In genomic region chr6:31814677-31815024, GRCh38 we compare ENCODE assay signal across 1 cellular context.
TF ChIP-seq lines count a peak whose summit lies in the region.

No MANE protein-coding gene starts in this region.

TF ChIP-seq in HepG2, 621 proteins besides CTCF, POLR2A, EP300 and RAD21 (continues in another document):
- TF ChIP-seq ZNF713 (CRISPR knock-in tag; IDR thresholded peaks at IDR 0.05) (no peak), HNRNPH1 (optimal IDR thresholded peaks at IDR 0.05; ENCODE audit: low read depth, low read length) (no peak), PAF1 (CRISPR knock-in tag; IDR thresholded peaks at IDR 0.05) (no peak), RFXAP (CRISPR knock-in tag; IDR thresholded peaks at IDR 0.05; ENCODE audit: borderline replicate concordance) (no peak), ZNF549 (CRISPR knock-in tag; IDR thresholded peaks at IDR 0.05) (no peak), DNMT3B (CRISPR knock-in tag; conservative IDR thresholded peaks at IDR 0.05) (no peak), ZBTB20 (CRISPR knock-in tag; IDR thresholded peaks at IDR 0.05; ENCODE audit: borderline replicate concordance, low read depth) (no peak), NR2F1 (CRISPR knock-in tag; IDR thresholded peaks at IDR 0.05) (no peak), KMT2A (CRISPR knock-in tag; IDR thresholded peaks at IDR 0.05) (no peak), NFYC (CRISPR knock-in tag; IDR thresholded peaks at IDR 0.05) (no peak; the same call in 1 of the 2 replicates), JUNB (CRISPR knock-in tag; IDR thresholded peaks at IDR 0.05; ENCODE audit: borderline replicate concordance) (no peak), SPEN (CRISPR knock-in tag; IDR thresholded peaks at IDR 0.05; ENCODE audit: low read depth) (no peak), ZNF564 (CRISPR knock-in tag; IDR thresholded peaks at IDR 0.05) (no peak), ZNF672 (CRISPR knock-in tag; IDR thresholded peaks at IDR 0.05) (no peak), ZNF329 (CRISPR knock-in tag; IDR thresholded peaks at IDR 0.05; ENCODE audit: low read depth) (no peak), ZNF652 (CRISPR knock-in tag; IDR thresholded peaks at IDR 0.05; ENCODE audit: borderline replicate concordance, low read depth) (no peak), MZF1 (CRISPR knock-in tag; IDR thresholded peaks at IDR 0.05; ENCODE audit: borderline replicate concordance) (no peak), ZNF644 (CRISPR knock-in tag; IDR thresholded peaks at IDR 0.05; ENCODE audit: low read depth) (no peak), PBX3 (CRISPR knock-in tag; IDR thresholded peaks at IDR 0.05; ENCODE audit: borderline replicate concordance) (no peak), ZBTB37 (CRISPR knock-in tag; IDR thresholded peaks at IDR 0.05) (no peak), FOXP4 (CRISPR knock-in tag; IDR thresholded peaks at IDR 0.05) (0 out of 2 replicates have a peak, but pooled peaks have one; percentile 12), POLR2AphosphoS5 (IDR thresholded peaks at IDR 0.05; ENCODE audit: low read depth, low read length) (peak; percentile 58), ZNF382 (CRISPR knock-in tag; IDR thresholded peaks at IDR 0.05; ENCODE audit: borderline replicate concordance) (no peak), ARHGAP35 (CRISPR knock-in tag; IDR thresholded peaks at IDR 0.05; ENCODE audit: borderline replicate concordance) (no peak), MEF2D (CRISPR knock-in tag; IDR thresholded peaks at IDR 0.05) (no peak), BCL3 (CRISPR knock-in tag; IDR thresholded peaks at IDR 0.05) (no peak), NFYB (CRISPR knock-in tag; IDR thresholded peaks at IDR 0.05) (0 out of 2 replicates have a peak, but pooled peaks have one; percentile 18), MAZ (IDR thresholded peaks at IDR 0.05; ENCODE audit: borderline replicate concordance, low read depth, low read length) (peak; percentile 67; the same call in 1 of the 2 replicates), MAZ (CRISPR knock-in tag; IDR thresholded peaks at IDR 0.05; ENCODE audit: low read depth) (no peak), ZNF775 (CRISPR knock-in tag; IDR thresholded peaks at IDR 0.05; ENCODE audit: borderline replicate concordance) (no peak), CENPX (CRISPR knock-in tag; IDR thresholded peaks at IDR 0.05) (no peak), BORCS8-MEF2B (CRISPR knock-in tag; IDR thresholded peaks at IDR 0.05) (no peak), RXRB (CRISPR knock-in tag; IDR thresholded peaks at IDR 0.05; ENCODE audit: borderline replicate concordance) (peak; percentile 20; the same call in 1 of the 2 replicates)
- TF ChIP-seq, protein P1, sequence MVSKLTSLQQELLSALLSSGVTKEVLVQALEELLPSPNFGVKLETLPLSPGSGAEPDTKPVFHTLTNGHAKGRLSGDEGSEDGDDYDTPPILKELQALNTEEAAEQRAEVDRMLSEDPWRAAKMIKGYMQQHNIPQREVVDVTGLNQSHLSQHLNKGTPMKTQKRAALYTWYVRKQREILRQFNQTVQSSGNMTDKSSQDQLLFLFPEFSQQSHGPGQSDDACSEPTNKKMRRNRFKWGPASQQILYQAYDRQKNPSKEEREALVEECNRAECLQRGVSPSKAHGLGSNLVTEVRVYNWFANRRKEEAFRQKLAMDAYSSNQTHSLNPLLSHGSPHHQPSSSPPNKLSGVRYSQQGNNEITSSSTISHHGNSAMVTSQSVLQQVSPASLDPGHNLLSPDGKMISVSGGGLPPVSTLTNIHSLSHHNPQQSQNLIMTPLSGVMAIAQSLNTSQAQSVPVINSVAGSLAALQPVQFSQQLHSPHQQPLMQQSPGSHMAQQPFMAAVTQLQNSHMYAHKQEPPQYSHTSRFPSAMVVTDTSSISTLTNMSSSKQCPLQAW (CRISPR knock-in tag; IDR thresholded peaks at IDR 0.05), result no peak
- TF ChIP-seq, protein P2, sequence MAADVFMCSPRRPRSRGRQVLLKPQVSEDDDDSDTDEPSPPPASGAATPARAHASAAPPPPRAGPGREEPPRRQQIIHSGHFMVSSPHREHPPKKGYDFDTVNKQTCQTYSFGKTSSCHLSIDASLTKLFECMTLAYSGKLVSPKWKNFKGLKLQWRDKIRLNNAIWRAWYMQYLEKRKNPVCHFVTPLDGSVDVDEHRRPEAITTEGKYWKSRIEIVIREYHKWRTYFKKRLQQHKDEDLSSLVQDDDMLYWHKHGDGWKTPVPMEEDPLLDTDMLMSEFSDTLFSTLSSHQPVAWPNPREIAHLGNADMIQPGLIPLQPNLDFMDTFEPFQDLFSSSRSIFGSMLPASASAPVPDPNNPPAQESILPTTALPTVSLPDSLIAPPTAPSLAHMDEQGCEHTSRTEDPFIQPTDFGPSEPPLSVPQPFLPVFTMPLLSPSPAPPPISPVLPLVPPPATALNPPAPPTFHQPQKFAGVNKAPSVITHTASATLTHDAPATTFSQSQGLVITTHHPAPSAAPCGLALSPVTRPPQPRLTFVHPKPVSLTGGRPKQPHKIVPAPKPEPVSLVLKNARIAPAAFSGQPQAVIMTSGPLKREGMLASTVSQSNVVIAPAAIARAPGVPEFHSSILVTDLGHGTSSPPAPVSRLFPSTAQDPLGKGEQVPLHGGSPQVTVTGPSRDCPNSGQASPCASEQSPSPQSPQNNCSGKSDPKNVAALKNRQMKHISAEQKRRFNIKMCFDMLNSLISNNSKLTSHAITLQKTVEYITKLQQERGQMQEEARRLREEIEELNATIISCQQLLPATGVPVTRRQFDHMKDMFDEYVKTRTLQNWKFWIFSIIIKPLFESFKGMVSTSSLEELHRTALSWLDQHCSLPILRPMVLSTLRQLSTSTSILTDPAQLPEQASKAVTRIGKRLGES (CRISPR knock-in tag; IDR thresholded peaks at IDR 0.05; ENCODE audit: borderline replicate concordance), result no peak
- TF ChIP-seq, protein P3, sequence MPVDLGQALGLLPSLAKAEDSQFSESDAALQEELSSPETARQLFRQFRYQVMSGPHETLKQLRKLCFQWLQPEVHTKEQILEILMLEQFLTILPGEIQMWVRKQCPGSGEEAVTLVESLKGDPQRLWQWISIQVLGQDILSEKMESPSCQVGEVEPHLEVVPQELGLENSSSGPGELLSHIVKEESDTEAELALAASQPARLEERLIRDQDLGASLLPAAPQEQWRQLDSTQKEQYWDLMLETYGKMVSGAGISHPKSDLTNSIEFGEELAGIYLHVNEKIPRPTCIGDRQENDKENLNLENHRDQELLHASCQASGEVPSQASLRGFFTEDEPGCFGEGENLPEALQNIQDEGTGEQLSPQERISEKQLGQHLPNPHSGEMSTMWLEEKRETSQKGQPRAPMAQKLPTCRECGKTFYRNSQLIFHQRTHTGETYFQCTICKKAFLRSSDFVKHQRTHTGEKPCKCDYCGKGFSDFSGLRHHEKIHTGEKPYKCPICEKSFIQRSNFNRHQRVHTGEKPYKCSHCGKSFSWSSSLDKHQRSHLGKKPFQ (CRISPR knock-in tag; IDR thresholded peaks at IDR 0.05; ENCODE audit: insufficient replicate concordance), result no peak
- TF ChIP-seq, protein P4, sequence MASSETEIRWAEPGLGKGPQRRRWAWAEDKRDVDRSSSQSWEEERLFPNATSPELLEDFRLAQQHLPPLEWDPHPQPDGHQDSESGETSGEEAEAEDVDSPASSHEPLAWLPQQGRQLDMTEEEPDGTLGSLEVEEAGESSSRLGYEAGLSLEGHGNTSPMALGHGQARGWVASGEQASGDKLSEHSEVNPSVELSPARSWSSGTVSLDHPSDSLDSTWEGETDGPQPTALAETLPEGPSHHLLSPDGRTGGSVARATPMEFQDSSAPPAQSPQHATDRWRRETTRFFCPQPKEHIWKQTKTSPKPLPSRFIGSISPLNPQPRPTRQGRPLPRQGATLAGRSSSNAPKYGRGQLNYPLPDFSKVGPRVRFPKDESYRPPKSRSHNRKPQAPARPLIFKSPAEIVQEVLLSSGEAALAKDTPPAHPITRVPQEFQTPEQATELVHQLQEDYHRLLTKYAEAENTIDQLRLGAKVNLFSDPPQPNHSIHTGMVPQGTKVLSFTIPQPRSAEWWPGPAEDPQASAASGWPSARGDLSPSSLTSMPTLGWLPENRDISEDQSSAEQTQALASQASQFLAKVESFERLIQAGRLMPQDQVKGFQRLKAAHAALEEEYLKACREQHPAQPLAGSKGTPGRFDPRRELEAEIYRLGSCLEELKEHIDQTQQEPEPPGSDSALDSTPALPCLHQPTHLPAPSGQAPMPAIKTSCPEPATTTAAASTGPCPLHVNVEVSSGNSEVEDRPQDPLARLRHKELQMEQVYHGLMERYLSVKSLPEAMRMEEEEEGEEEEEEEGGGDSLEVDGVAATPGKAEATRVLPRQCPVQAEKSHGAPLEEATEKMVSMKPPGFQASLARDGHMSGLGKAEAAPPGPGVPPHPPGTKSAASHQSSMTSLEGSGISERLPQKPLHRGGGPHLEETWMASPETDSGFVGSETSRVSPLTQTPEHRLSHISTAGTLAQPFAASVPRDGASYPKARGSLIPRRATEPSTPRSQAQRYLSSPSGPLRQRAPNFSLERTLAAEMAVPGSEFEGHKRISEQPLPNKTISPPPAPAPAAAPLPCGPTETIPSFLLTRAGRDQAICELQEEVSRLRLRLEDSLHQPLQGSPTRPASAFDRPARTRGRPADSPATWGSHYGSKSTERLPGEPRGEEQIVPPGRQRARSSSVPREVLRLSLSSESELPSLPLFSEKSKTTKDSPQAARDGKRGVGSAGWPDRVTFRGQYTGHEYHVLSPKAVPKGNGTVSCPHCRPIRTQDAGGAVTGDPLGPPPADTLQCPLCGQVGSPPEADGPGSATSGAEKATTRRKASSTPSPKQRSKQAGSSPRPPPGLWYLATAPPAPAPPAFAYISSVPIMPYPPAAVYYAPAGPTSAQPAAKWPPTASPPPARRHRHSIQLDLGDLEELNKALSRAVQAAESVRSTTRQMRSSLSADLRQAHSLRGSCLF (CRISPR knock-in tag; IDR thresholded peaks at IDR 0.05; ENCODE audit: borderline replicate concordance), result no peak
- TF ChIP-seq, protein P5, sequence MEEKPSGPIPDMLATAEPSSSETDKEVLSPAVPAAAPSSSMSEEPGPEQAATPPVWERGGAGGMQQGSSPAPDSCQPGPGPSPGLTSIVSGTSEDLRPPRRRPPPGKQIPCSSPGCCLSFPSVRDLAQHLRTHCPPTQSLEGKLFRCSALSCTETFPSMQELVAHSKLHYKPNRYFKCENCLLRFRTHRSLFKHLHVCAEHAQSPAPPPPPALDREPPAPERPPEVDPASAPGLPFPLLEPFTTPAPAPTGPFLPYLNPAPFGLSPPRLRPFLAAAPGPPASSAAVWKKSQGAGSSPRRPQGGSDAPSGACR (CRISPR knock-in tag; IDR thresholded peaks at IDR 0.05), result no peak
